In genomic region chr19:41753936-41754529, GRCh38 we compare ENCODE assay signal across 8 cellular contexts. TPM values are rescaled to one million over a fixed set of nuclear protein-coding genes. Genes with fewer than 3 reads are reported as not detected.
DNase-seq lines count a peak whose midpoint lies in the region; ATAC-seq, FAIRE-seq and TF ChIP-seq lines count a peak whose summit lies in the region.

No MANE protein-coding gene starts in this region.

- H3K4me2 ChIP-seq in A549 (no peak overlapping the region), neuronal stem cell (ENCODE audit: insufficient read depth, low read length, poor library complexity, severe bottlenecking) (no peak overlapping the region)

- no peak overlapping the region for H4K8ac ChIP-seq in neuronal stem cell (ENCODE audit: low read depth, low read length)

- POLR2A ChIA-PET in A549 (lab: Yijun Ruan, JAX) = interaction anchor here (0.7 kb wide), 1 partner anchor 1309 kb away, joined by 3 read pairs; no protein-coding TSS in a partner anchor

- peak; percentile 61 to 91; a peak in 5 of 6 replicates for ATAC-seq in A549
- peak; percentile 49 for ATAC-seq in esophagus mucosa
- peak; percentile 78 to 83 for ATAC-seq in upper lobe of left lung (ENCODE audit: low FRiP score in 2 of 2)
- no peak for ATAC-seq in HG03025 (IDR thresholded peaks at IDR 0.05; ENCODE audit: low FRiP score, unreplicated experiment)

- H3K9me3 ChIP-seq in A549 (no peaks in the 10 kb centered on the region), neuronal stem cell (replicated peaks in 1 of 2; ENCODE audit: control insufficient read depth in 2 of 2, insufficient read depth in 1 of 2, low read depth in 1 of 2, low read length in 2 of 2) (no peaks in the 10 kb centered on the region), upper lobe of left lung (no peaks in the 10 kb centered on the region)

- H3K4me3 ChIP-seq in A549 = no peak overlapping the region
- no peak overlapping the region for H3K4me3 ChIP-seq in neuronal stem cell (ENCODE audit: low read length in 2 of 2)
- H3K4me3 ChIP-seq in upper lobe of left lung = no peak overlapping the region

- H4K91ac ChIP-seq in neuronal stem cell (ENCODE audit: low read depth, low read length, poor library complexity) = no peak overlapping the region

- H3K4me1 ChIP-seq in A549 = no peaks in the 10 kb centered on the region
- no peaks in the 10 kb centered on the region for H3K4me1 ChIP-seq in neuronal stem cell (ENCODE audit: control insufficient read depth in 2 of 2, insufficient read depth in 1 of 2, low read depth in 1 of 2, low read length in 2 of 2)
- peaks cover 0 to 31% (median 13%) of the 10 kb centered on the region in 4 donors for H3K4me1 ChIP-seq in upper lobe of left lung

- peak; percentile 100 for FAIRE-seq in A549 (lab: Jason Lieb, UNC)

- peaks cover 0 to 34% (median 0%) of the 10 kb centered on the region in 3 experiments for H3K27me3 ChIP-seq in neuronal stem cell (ENCODE audit: control insufficient read depth in 3 of 3, insufficient read depth in 3 of 3, low read depth in 1 of 3, low read length in 3 of 3)
- no peaks in the 10 kb centered on the region for H3K27me3 ChIP-seq in upper lobe of left lung

- H2BK15ac ChIP-seq in neuronal stem cell (ENCODE audit: low read length) = no peak overlapping the region

- H3K23ac ChIP-seq in neuronal stem cell (ENCODE audit: low read depth, low read length, poor library complexity) = no peak overlapping the region

- H3K27ac ChIP-seq in A549 (no peak overlapping the region), neuronal stem cell (replicated peaks; ENCODE audit: low read length) (no peak overlapping the region), upper lobe of left lung (peak overlapping the region in 3 of 4 donors; percentile 72 to 89 (median 77))

- no peak overlapping the region for H3K14ac ChIP-seq in neuronal stem cell (ENCODE audit: low read length)

- TF ChIP-seq EP300 in A549 (IDR thresholded peaks at IDR 0.05) (no peak), upper lobe of left lung (IDR thresholded peaks at IDR 0.05) (no peak)

- peak; percentile 87 for TF ChIP-seq CTCF in A549 (IDR thresholded peaks at IDR 0.05)
- peak; percentile 81 for TF ChIP-seq CTCF in GM12874 (IDR thresholded peaks at IDR 0.05; ENCODE audit: insufficient read depth, low read depth, low read length)
- peak; percentile 57 to 66 (median 59) for TF ChIP-seq CTCF in upper lobe of left lung (IDR thresholded peaks at IDR 0.05)

- H2AK5ac ChIP-seq in neuronal stem cell (ENCODE audit: low read depth, low read length) = no peak overlapping the region

- TF ChIP-seq RAD21 in A549 (conservative IDR thresholded peaks at IDR 0.05 in 1 of 2, IDR thresholded peaks at IDR 0.05 in 1 of 2) = peak; percentile 45 to 66

- no peak overlapping the region for H2BK120ac ChIP-seq in neuronal stem cell (ENCODE audit: low read depth, low read length)

- H2AFZ ChIP-seq in neuronal stem cell (ENCODE audit: low read length) = no peak overlapping the region

- DNase-seq in A549 (ENCODE audit: low read depth in 1 of 2, low spot score in 1 of 2) = peak; percentile 47 to 69
- peak; percentile 27 for DNase-seq in NCI-H345 treated with DMSO at 0.1 percent for 48 hours (lab: John Stamatoyannopoulos, UW; ENCODE audit: unreplicated experiment)
- peak; percentile 86 for DNase-seq in activated CD8-positive, alpha-beta memory T cell treated with anti-CD3 and anti-CD28 coated beads for 24 hours
- peak; percentile 6 for DNase-seq in neuronal stem cell (ENCODE audit: low spot score)
- DNase-seq in upper lobe of left lung = peak in 1 of 2 donors; percentile 78

- no peak overlapping the region for H3K9ac ChIP-seq in neuronal stem cell (ENCODE audit: low read depth, low read length, poor library complexity)

- TF ChIP-seq POLR2A in A549 (IDR thresholded peaks at IDR 0.05; ENCODE audit: low read length) (no peak), upper lobe of left lung (IDR thresholded peaks at IDR 0.05) (no peak)

- no peak overlapping the region for H3K4ac ChIP-seq in neuronal stem cell (ENCODE audit: low read length)

- no peak overlapping the region for H2BK5ac ChIP-seq in neuronal stem cell (ENCODE audit: low read length)

- CTCF ChIA-PET in A549 (lab: Yijun Ruan, JAX) = interaction anchor here (0.6 to 16.6 kb wide), 46 partner anchors 11 to 1807 kb away, joined by 3 to 474 read pairs (median 10); partner anchors contain the start of genes CEACAM3 and CEACAM7

- H2BK12ac ChIP-seq in neuronal stem cell (ENCODE audit: low read length) = no peak overlapping the region

- H3K79me1 ChIP-seq in neuronal stem cell (ENCODE audit: low read depth, low read length) = no peaks in the 10 kb centered on the region

- under 1% methylated on average over 4 of the region's 4 CpGs for WGBS in A549 (ENCODE audit: missing lambda C conversion rate)
- WGBS in neuronal stem cell (ENCODE audit: extremely low coverage in 2 of 2, insufficient read length in 2 of 2, insufficient replicate concordance in 1 of 2), 2 donors = no CpG with 5 or more reads among the region's 4 CpGs
- WGBS in upper lobe of left lung, 2 donors = 8 to 20% methylated on average over 4 of the region's 4 CpGs

- H3K18ac ChIP-seq in neuronal stem cell (ENCODE audit: low read length) = no peak overlapping the region

- no peaks in the 10 kb centered on the region for H3K36me3 ChIP-seq in neuronal stem cell (replicated peaks in 1 of 2; ENCODE audit: control insufficient read depth in 2 of 2, insufficient read depth in 2 of 2, low read length in 2 of 2)
- H3K36me3 ChIP-seq in upper lobe of left lung = no peaks in the 10 kb centered on the region

TF ChIP-seq in A549, 52 proteins besides CTCF, POLR2A, EP300 and RAD21 (continues in another document):
- no peak for TF ChIP-seq JUN (IDR thresholded peaks at IDR 0.05)
- no peak for TF ChIP-seq BHLHE40 (IDR thresholded peaks at IDR 0.05; ENCODE audit: low read depth, low read length)
- no peak for TF ChIP-seq MAFK (IDR thresholded peaks at IDR 0.05; ENCODE audit: partially characterized antibody)
- TF ChIP-seq GATA3 (IDR thresholded peaks at IDR 0.05; ENCODE audit: borderline replicate concordance) = no peak
- no peak for TF ChIP-seq HOXA7 (CRISPR knock-in tag; IDR thresholded peaks at IDR 0.05)
- TF ChIP-seq FOSL2 (IDR thresholded peaks at IDR 0.05) = no peak
- TF ChIP-seq FOSL2 (CRISPR knock-in tag; IDR thresholded peaks at IDR 0.05) = no peak
- 0 out of 2 replicates have a peak, but pooled peaks have one; percentile 9 for TF ChIP-seq EHMT2 (IDR thresholded peaks at IDR 0.05; ENCODE audit: low read depth)
- no peak for TF ChIP-seq MAX (IDR thresholded peaks at IDR 0.05)
- TF ChIP-seq ATOH8 (CRISPR knock-in tag; IDR thresholded peaks at IDR 0.05; ENCODE audit: low read depth) = no peak

RNA-seq across cellular contexts. Expression of gene CEACAM6, which starts 1.3 kb away (rescaled TPM):
- polyA plus RNA-seq in A549 (2011; rRNA removed) = 17.7 and 26.7 TPM in 2 replicates
- polyA plus RNA-seq in A549 (2012; cell fraction: cytosol; rRNA removed) = 2.0 and 3.5 TPM in 2 replicates
- polyA plus RNA-seq in A549 (2012; cell fraction: nucleus; rRNA removed) = 1.9 and 4.5 TPM in 2 replicates
- 0.51 to 0.97 TPM (median 0.53 TPM) in 3 replicates for polyA plus RNA-seq in A549 (2017; fragmentation: RNase III; extraction: RNeasy Plus Mini Kit Qiagen cat#74134 plus additional on column Dnase treatment)
- polyA minus RNA-seq in A549 (2011; rRNA and poly(A)+ RNA removed) = 7.7 and 15.8 TPM in 2 replicates
- 268 TPM for total RNA-seq in esophagus mucosa
- polyA plus RNA-seq in neuronal stem cell (2013, experiment 1 of 2) = not detected
- not detected for polyA plus RNA-seq in neuronal stem cell (2013, experiment 2 of 2)
- total RNA-seq in upper lobe of left lung = 100 to 1,000 TPM; 140 to 651 (median 539) TPM

RNA-seq across cellular contexts. Expression of gene CEACAM3, which starts 42.4 kb away (rescaled TPM):
- polyA plus RNA-seq in A549 (2011; rRNA removed) = not detected in 2 replicates
- polyA plus RNA-seq in A549 (2012; cell fraction: cytosol; rRNA removed) = not detected in 2 replicates
- polyA plus RNA-seq in A549 (2012; cell fraction: nucleus; rRNA removed) = not detected in 2 replicates
- not detected in 3 replicates for polyA plus RNA-seq in A549 (2017; fragmentation: RNase III; extraction: RNeasy Plus Mini Kit Qiagen cat#74134 plus additional on column Dnase treatment)
- not detected in 2 replicates for polyA minus RNA-seq in A549 (2011; rRNA and poly(A)+ RNA removed)
- total RNA-seq in esophagus mucosa = not detected
- not detected for polyA plus RNA-seq in neuronal stem cell (2013, experiment 1 of 2)
- polyA plus RNA-seq in neuronal stem cell (2013, experiment 2 of 2) = not detected
- total RNA-seq in upper lobe of left lung = 1 to 10 TPM in 5 of 6 donors, not detected in 1; 1.4 to 6.0 (median 2.7) TPM

RNA-seq across cellular contexts. Expression of gene CEACAM5, which starts 45.6 kb away (rescaled TPM):
- polyA plus RNA-seq in A549 (2011; rRNA removed) = 1.3 and 2.3 TPM in 2 replicates
- 0.16 and 0.22 TPM in 2 replicates for polyA plus RNA-seq in A549 (2012; cell fraction: cytosol; rRNA removed)
- polyA plus RNA-seq in A549 (2012; cell fraction: nucleus; rRNA removed) = 0.40 and 0.62 TPM in 2 replicates
- 0.12 TPM in 1 of 3 replicates, not detected in the others for polyA plus RNA-seq in A549 (2017; fragmentation: RNase III; extraction: RNeasy Plus Mini Kit Qiagen cat#74134 plus additional on column Dnase treatment)
- 0.78 and 1.4 TPM in 2 replicates for polyA minus RNA-seq in A549 (2011; rRNA and poly(A)+ RNA removed)
- total RNA-seq in esophagus mucosa = 369 TPM
- polyA plus RNA-seq in neuronal stem cell (2013, experiment 1 of 2) = not detected
- not detected for polyA plus RNA-seq in neuronal stem cell (2013, experiment 2 of 2)
- 10 to 100 TPM in 4 of 6 donors, 1 to 10 TPM in 2; 5.5 to 55.2 (median 23.8) TPM for total RNA-seq in upper lobe of left lung

Comparison
In these comparisons a context has a peak if more than half of its experiments do, and no peak if none do; other contexts are left out.
1. H3K27ac ChIP-seq: peak in upper lobe of left lung (3 of 4); none in A549 (0 of 2) and neuronal stem cell (single experiment).
2. Peak in every context shown above with its lines, with median percentiles within 50 percentile points of each other: CTCF ChIP-seq.